ENCODE assay signal across 10 cellular contexts in the genomic region with DNA sequence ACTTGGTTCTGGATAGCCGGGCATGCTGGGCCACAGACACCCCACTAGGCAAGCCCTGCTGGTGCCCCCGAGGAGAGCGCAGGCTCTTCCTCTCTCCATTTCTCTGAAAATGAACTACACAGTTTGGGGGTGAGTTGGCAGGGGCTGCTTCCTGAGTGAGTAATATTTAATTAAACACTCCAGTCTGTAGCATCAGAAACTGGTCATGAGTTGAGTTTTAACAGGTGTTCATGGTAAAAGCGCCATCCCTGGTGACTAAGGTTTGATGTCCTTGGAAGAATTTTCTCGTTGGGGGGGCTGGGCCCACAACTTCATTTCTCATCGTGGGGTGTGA. TPM values are rescaled to one million over a fixed set of nuclear protein-coding genes. Genes with fewer than 3 reads are reported as not detected.
A peak's percentile ranks its signal among the peaks of the same experiment; 100 is the strongest.
DNase-seq lines count a peak whose midpoint lies in the region; ATAC-seq, FAIRE-seq and TF ChIP-seq lines count a peak whose summit lies in the region.
"Had no signal": no experiment of that assay in that cellular context is flagged by ENCODE, and none has a peak within 500 bp of the region (broad histone marks: within the 10 kb centered on the region; RNA-seq: fewer than 3 reads in every experiment).

No MANE protein-coding gene starts in this region.

- no peaks in the 10 kb centered on the region for H3K9me3 ChIP-seq in tibial nerve
- H3K9me3 ChIP-seq: spleen had no signal

- no peaks in the 10 kb centered on the region for H3K36me3 Mint-ChIP-seq in activated T-cell treated with anti-CD3 and anti-CD28 coated beads, Interleukin-2, amount 50 U/mL, for 24 hours (ENCODE audit: low read depth)
- no peaks in the 10 kb centered on the region for H3K36me3 Mint-ChIP-seq in activated T-helper 17 cell treated with anti-CD3 and anti-CD28 coated beads, Interleukin-2, amount 50 U/mL, for 72 hours (ENCODE audit: low read depth)

- peaks cover 11% of the 10 kb centered on the region for H3K4me1 Mint-ChIP-seq in activated T-cell treated with anti-CD3 and anti-CD28 coated beads, Interleukin-2, amount 50 U/mL, for 24 hours (ENCODE audit: low read depth)
- peaks cover 9% of the 10 kb centered on the region for H3K4me1 Mint-ChIP-seq in activated T-helper 17 cell treated with anti-CD3 and anti-CD28 coated beads, Interleukin-2, amount 50 U/mL, for 72 hours

- peak overlapping the region; percentile 71 for H3K27ac Mint-ChIP-seq in activated T-cell treated with anti-CD3 and anti-CD28 coated beads, Interleukin-2, amount 50 U/mL, for 24 hours
- H3K27ac Mint-ChIP-seq in activated T-helper 17 cell treated with anti-CD3 and anti-CD28 coated beads, Interleukin-2, amount 50 U/mL, for 72 hours, result no peak overlapping the region

- H3K27me3 Mint-ChIP-seq in activated T-cell treated with anti-CD3 and anti-CD28 coated beads, Interleukin-2, amount 50 U/mL, for 24 hours, result peaks cover 4% of the 10 kb centered on the region
- H3K27me3 Mint-ChIP-seq in activated T-helper 17 cell treated with anti-CD3 and anti-CD28 coated beads, Interleukin-2, amount 50 U/mL, for 72 hours, result no peaks in the 10 kb centered on the region

- peak overlapping the region; percentile 69 to 87 (median 82) for H3K4me3 ChIP-seq in tibial nerve

- H3K27me3 ChIP-seq in tibial nerve, result no peaks in the 10 kb centered on the region

- peak; percentile 67 for ATAC-seq in activated T-helper 17 cell treated with anti-CD3 and anti-CD28 coated beads, Interleukin-2, amount 50 U/mL, for 72 hours (replicated peaks)
- ATAC-seq in GM21381 (IDR thresholded peaks at IDR 0.05; ENCODE audit: unreplicated experiment), result no peak

- TF ChIP-seq CTCF in tibial nerve (IDR thresholded peaks at IDR 0.05), result no peak

- no peak overlapping the region for H3K4me3 Mint-ChIP-seq in activated T-cell treated with anti-CD3 and anti-CD28 coated beads, Interleukin-2, amount 50 U/mL, for 24 hours
- no peak overlapping the region for H3K4me3 Mint-ChIP-seq in activated T-helper 17 cell treated with anti-CD3 and anti-CD28 coated beads, Interleukin-2, amount 50 U/mL, for 72 hours

- H3K9me3 Mint-ChIP-seq in activated T-cell treated with anti-CD3 and anti-CD28 coated beads, Interleukin-2, amount 50 U/mL, for 24 hours, result no peaks in the 10 kb centered on the region
- H3K9me3 Mint-ChIP-seq in activated T-helper 17 cell treated with anti-CD3 and anti-CD28 coated beads, Interleukin-2, amount 50 U/mL, for 72 hours, result no peaks in the 10 kb centered on the region

- TF ChIP-seq EP300 in tibial nerve (IDR thresholded peaks at IDR 0.05), result no peak

- no peaks in the 10 kb centered on the region for H3K36me3 ChIP-seq in tibial nerve
- H3K36me3 ChIP-seq: spleen had no signal

- DNase-seq in activated T-cell treated with anti-CD3 and anti-CD28 coated beads, Interleukin-2, amount 50 U/mL, for 24 hours, result peak; percentile 51
- DNase-seq in activated T-cell treated with anti-CD3 and anti-CD28 coated beads for 4 hours (no peak), kidney tubule cell (ENCODE audit: low spot score) (peak; percentile 93), tibial nerve (ENCODE audit: low spot score in 2 of 2) (no peak), NCI-H2107 (lab: John Stamatoyannopoulos, UW) (no peak), GM12892 (ENCODE audit: insufficient read length) (no peak)
- DNase-seq: spleen had no signal

- WGBS in tibial nerve, 2 donors, result 45 to 48% methylated on average over 6 of the region's 6 CpGs

- TF ChIP-seq POLR2A in tibial nerve (IDR thresholded peaks at IDR 0.05) (no peak), GM12892 (IDR thresholded peaks at IDR 0.05; ENCODE audit: low read depth, low read length) (no peak)

- H3K4me1 ChIP-seq in tibial nerve, result peaks cover 0 to 71% (median 27%) of the 10 kb centered on the region in 4 donors

- peak overlapping the region; percentile 13 to 95 (median 94) for H3K27ac ChIP-seq in tibial nerve

- FAIRE-seq in GM12892 (lab: Jason Lieb, UNC), result no peak
- FAIRE-seq: G401.6 had no signal

RNA-seq across cellular contexts. Expression of gene SPSB1, which starts 1.7 kb away (rescaled TPM):
- total RNA-seq in activated T-helper 17 cell treated with anti-CD3 and anti-CD28 coated beads, Interleukin-2, amount 50 U/mL, for 72 hours, result 10 to 100 TPM in 1 of 2 donors, 1 to 10 TPM in 1; 8.1 to 14.4 TPM
- total RNA-seq in tibial nerve, result 10 to 100 TPM; 18.9 to 64.9 (median 41.8) TPM
- polyA plus RNA-seq in GM12892 (2012; ENCODE audit: missing spikeins), result 3.8 TPM

RNA-seq across cellular contexts. Expression of gene H6PD, which starts 59.8 kb away (rescaled TPM):
- total RNA-seq in activated T-helper 17 cell treated with anti-CD3 and anti-CD28 coated beads, Interleukin-2, amount 50 U/mL, for 72 hours, result 10 to 100 TPM in 1 of 2 donors, 1 to 10 TPM in 1; 9.3 to 12.8 TPM
- total RNA-seq in tibial nerve, result 10 to 100 TPM; 53.1 to 88.6 (median 72.7) TPM
- polyA plus RNA-seq in GM12892 (2012; ENCODE audit: missing spikeins), result 6.6 TPM

Comparison
In these comparisons a context has a peak if more than half of its experiments do, and no peak if none do; other contexts are left out.
1. DNase-seq: peak in activated T-cell treated with anti-CD3 and anti-CD28 coated beads, Interleukin-2, amount 50 U/mL, for 24 hours (single experiment) and kidney tubule cell (single experiment); none in activated T-cell treated with anti-CD3 and anti-CD28 coated beads for 4 hours (single experiment), tibial nerve (0 of 2), NCI-H2107 (single experiment) and GM12892 (single experiment).